ENCODE assay signal across 23 cellular contexts in the genomic region with DNA sequence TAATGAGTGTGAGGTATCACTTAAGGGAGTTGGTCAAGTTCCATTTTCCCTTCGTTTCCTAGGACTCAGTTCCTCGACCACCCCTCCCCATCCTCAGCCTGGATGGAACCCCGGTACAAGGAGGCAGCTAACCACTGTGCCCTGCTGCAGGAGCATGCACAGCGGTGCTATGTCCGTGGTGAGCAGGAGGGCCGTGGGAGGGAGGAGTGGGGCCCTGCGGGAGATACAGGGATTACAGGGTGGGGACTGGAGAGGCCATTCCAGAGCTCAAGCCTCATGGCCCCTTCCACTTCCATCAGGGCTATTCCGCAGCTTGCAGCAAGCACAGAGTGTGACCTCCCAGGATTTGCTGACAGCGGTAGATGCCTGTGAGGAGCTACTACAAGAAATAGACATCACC.
"Had no signal": no experiment of that assay in that cellular context is flagged by ENCODE, and none has a peak within 500 bp of the region (broad histone marks: within the 10 kb centered on the region; RNA-seq: fewer than 3 reads in every experiment).

No MANE protein-coding gene starts in this region.

- H3K27me3 Mint-ChIP-seq: activated B cell treated with CpG ODN at 0.5 μM for 24 hours; activated CD4-positive, alpha-beta T cell treated with anti-CD3 and anti-CD28 coated beads, Interleukin-2, amount 10 ng/mL, durations not matched to agents 24 days and 14 days; activated CD8-positive, alpha-beta memory T cell treated with anti-CD3 and anti-CD28 coated beads, Interleukin-2, amount 10 ng/mL, durations not matched to agents 7 days and 5 days; activated naive CD4-positive, alpha-beta T cell treated with anti-CD3 and anti-CD28 coated beads, Interleukin-2, amount 50 U/mL, for 24 hours; activated T-cell treated with anti-CD3 and anti-CD28 coated beads, Interleukin-2, amount 50 U/mL, for 24 hours; T-helper 17 cell had no signal

- H3K4me3 ChIP-seq: breast epithelium, PC-9 had no signal

- H3K4me2 ChIP-seq: PC-9 had no signal

- ATAC-seq: activated CD8-positive, alpha-beta memory T cell treated with anti-CD3 and anti-CD28 coated beads, Interleukin-2, amount 10 ng/mL, durations not matched to agents 7 days and 5 days; T-helper 17 cell had no signal

- H3K27ac ChIP-seq: breast epithelium, PC-9 had no signal

- H3K9me3 ChIP-seq: breast epithelium had no signal

- H3K27ac Mint-ChIP-seq: activated B cell treated with CpG ODN at 0.5 μM for 24 hours; activated CD4-positive, alpha-beta T cell treated with anti-CD3 and anti-CD28 coated beads, Interleukin-2, amount 10 ng/mL, durations not matched to agents 24 days and 14 days; activated CD8-positive, alpha-beta memory T cell treated with anti-CD3 and anti-CD28 coated beads, Interleukin-2, amount 10 ng/mL, durations not matched to agents 7 days and 5 days; activated naive CD4-positive, alpha-beta T cell treated with anti-CD3 and anti-CD28 coated beads, Interleukin-2, amount 50 U/mL, for 24 hours; activated T-cell treated with anti-CD3 and anti-CD28 coated beads, Interleukin-2, amount 50 U/mL, for 24 hours; activated T-helper 1 cell treated with anti-CD3 and anti-CD28 coated beads, Interleukin-12 subunit alpha, Interleukin-12 subunit beta, Interleukin-2, Interleukin-4 antibody, amounts not matched to agents 30 ng/mL and 10 ng/mL and 1 ng/mL, durations not matched to agents 14 hours and 24 hours and 36 hours; T-helper 17 cell had no signal

- H3K4me1 Mint-ChIP-seq: activated B cell treated with CpG ODN at 0.5 μM for 24 hours; activated CD8-positive, alpha-beta memory T cell treated with anti-CD3 and anti-CD28 coated beads, Interleukin-2, amount 10 ng/mL, durations not matched to agents 7 days and 5 days had no signal

- H3K4me3 Mint-ChIP-seq: activated B cell treated with CpG ODN at 0.5 μM for 24 hours; activated CD4-positive, alpha-beta T cell treated with anti-CD3 and anti-CD28 coated beads, Interleukin-2, amount 10 ng/mL, durations not matched to agents 24 days and 14 days; activated CD8-positive, alpha-beta memory T cell treated with anti-CD3 and anti-CD28 coated beads, Interleukin-2, amount 10 ng/mL, durations not matched to agents 7 days and 5 days; activated naive CD4-positive, alpha-beta T cell treated with anti-CD3 and anti-CD28 coated beads, Interleukin-2, amount 50 U/mL, for 24 hours; activated T-cell treated with anti-CD3 and anti-CD28 coated beads, Interleukin-2, amount 50 U/mL, for 24 hours; activated T-helper 1 cell treated with anti-CD3 and anti-CD28 coated beads, Interleukin-12 subunit alpha, Interleukin-12 subunit beta, Interleukin-2, Interleukin-4 antibody, amounts not matched to agents 30 ng/mL and 10 ng/mL and 1 ng/mL, durations not matched to agents 14 hours and 24 hours and 36 hours; T-helper 17 cell had no signal

- H3K9me3 Mint-ChIP-seq: activated B cell treated with CpG ODN at 0.5 μM for 24 hours; activated CD4-positive, alpha-beta T cell treated with anti-CD3 and anti-CD28 coated beads, Interleukin-2, amount 10 ng/mL, durations not matched to agents 24 days and 14 days; activated naive CD4-positive, alpha-beta T cell treated with anti-CD3 and anti-CD28 coated beads, Interleukin-2, amount 50 U/mL, for 24 hours; activated T-cell treated with anti-CD3 and anti-CD28 coated beads, Interleukin-2, amount 50 U/mL, for 24 hours; activated T-helper 1 cell treated with anti-CD3 and anti-CD28 coated beads, Interleukin-12 subunit alpha, Interleukin-12 subunit beta, Interleukin-2, Interleukin-4 antibody, amounts not matched to agents 30 ng/mL and 10 ng/mL and 1 ng/mL, durations not matched to agents 14 hours and 24 hours and 36 hours had no signal

- DNase-seq: activated B cell treated with CpG ODN at 0.5 μM for 24 hours; activated CD4-positive, alpha-beta T cell treated with anti-CD3 and anti-CD28 coated beads for 1 hour; activated CD4-positive, alpha-beta T cell treated with anti-CD3 and anti-CD28 coated beads, Interleukin-2, amount 10 ng/mL, durations not matched to agents 24 days and 14 days; activated CD4-positive, alpha-beta T cell treated with anti-CD3 and anti-CD28 coated beads, Interleukin-2, amount 50 U/mL, for 48 hours; activated CD8-positive, alpha-beta memory T cell treated with anti-CD3 and anti-CD28 coated beads, Interleukin-2, amount 10 ng/mL, durations not matched to agents 7 days and 5 days; activated effector memory CD4-positive, alpha-beta T cell treated with Interleukin-2 at 50 U/mL for 16 hours; activated naive CD4-positive, alpha-beta T cell; activated T-cell treated with anti-CD3 and anti-CD28 coated beads, Interleukin-2, amount 50 U/mL, for 24 hours; caudate nucleus; MM.1S; NCI-H1105 treated with DMSO at 0.1 percent for 48 hours; NCI-H1436 treated with DMSO at 0.1 percent for 48 hours; NCI-H187; NCI-H2081; NCI-H69; NK-92 treated with Interleukin-12 subunit alpha and Interleukin-12 subunit beta, amount 100 ng/mL, for 24 hours; PC-9; SIG-M5; T-helper 17 cell; T-helper 9 cell had no signal

- H2AFZ ChIP-seq: PC-9 had no signal

- H3K27me3 ChIP-seq: breast epithelium had no signal

- H3K4me1 ChIP-seq: breast epithelium had no signal
